In the genomic region with DNA sequence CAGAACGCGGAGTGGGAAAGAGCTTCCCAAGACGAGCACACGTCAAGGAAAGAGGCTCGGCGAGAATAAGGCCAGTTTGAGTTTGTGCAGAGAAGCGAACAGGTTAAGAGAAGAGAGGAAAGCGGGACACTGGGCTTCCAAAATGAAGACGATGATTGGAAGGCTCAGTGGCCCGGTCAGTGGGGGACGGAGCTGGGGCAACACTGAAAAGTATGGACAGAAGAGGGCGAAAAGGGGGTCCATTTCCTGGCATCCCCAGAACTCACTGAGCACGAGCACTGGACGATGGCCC, we compare ENCODE assay signal across 9 cellular contexts. TPM values are rescaled to one million over a fixed set of nuclear protein-coding genes. Genes with fewer than 3 reads are reported as not detected.
A peak's percentile ranks its signal among the peaks of the same experiment; 100 is the strongest.
DNase-seq lines count a peak whose midpoint lies in the region; ATAC-seq and TF ChIP-seq lines count a peak whose summit lies in the region.
"Had no signal": no experiment of that assay in that cellular context is flagged by ENCODE, and none has a peak within 500 bp of the region (broad histone marks: within the 10 kb centered on the region; RNA-seq: fewer than 3 reads in every experiment).

No MANE protein-coding gene starts in this region.

- H3K27me3 Mint-ChIP-seq in CD4-positive, alpha-beta T cell: no peaks in the 10 kb centered on the region
- H3K27me3 Mint-ChIP-seq in mesothelial cell of epicardium (ENCODE audit: low read depth): no peaks in the 10 kb centered on the region

- H3K27ac Mint-ChIP-seq in CD4-positive, alpha-beta T cell: peak overlapping the region; percentile 88
- H3K27ac Mint-ChIP-seq in mesothelial cell of epicardium: peak overlapping the region; percentile 97

- peaks cover 41% of the 10 kb centered on the region for H3K4me1 Mint-ChIP-seq in CD4-positive, alpha-beta T cell (ENCODE audit: low read depth)
- H3K4me1 Mint-ChIP-seq in mesothelial cell of epicardium: peaks cover 28% of the 10 kb centered on the region

- intact Hi-C loops in CD4-positive, alpha-beta T cell (cut with DNase I, micrococcal nuclease): loop anchor here in 1 of 2 experiments (1.0 to 5.0 kb wide), 3 partner anchors 56 to 146 kb away; a partner anchor contains a TSS
- intact Hi-C loops in breast epithelium (cut with DNase I; ENCODE audit: low total_unique reads): no loop called here

- peak overlapping the region; percentile 78 for H3K9ac ChIP-seq in HUES64 (ENCODE audit: low read depth, low read length)

- peak overlapping the region; percentile 87 for H3K4me3 Mint-ChIP-seq in CD4-positive, alpha-beta T cell
- H3K4me3 Mint-ChIP-seq in mesothelial cell of epicardium: peak overlapping the region; percentile 99

- 1% methylated on average over 14 of the region's 14 CpGs for WGBS in HUES64

- H3K4me1 ChIP-seq in HUES64 (ENCODE audit: insufficient read depth, low read length) (no peaks in the 10 kb centered on the region), breast epithelium (peaks cover 6 to 10% of the 10 kb centered on the region in 2 donors)

- no peaks in the 10 kb centered on the region for H3K9me3 Mint-ChIP-seq in CD4-positive, alpha-beta T cell
- no peaks in the 10 kb centered on the region for H3K9me3 Mint-ChIP-seq in mesothelial cell of epicardium

- peak overlapping the region; percentile 60 for H3K27ac ChIP-seq in CD4-positive, alpha-beta T cell (ENCODE audit: low read depth, low read length)
- H3K27ac ChIP-seq in HUES64 (ENCODE audit: low read depth, low read length) (peak overlapping the region; percentile 50), breast epithelium (peak overlapping the region; percentile 72 to 79)

- H3K9me3 ChIP-seq in CD4-positive, alpha-beta T cell (ENCODE audit: control insufficient read depth, low read length): no peaks in the 10 kb centered on the region
- H3K9me3 ChIP-seq in HUES64 (ENCODE audit: insufficient read depth, low read depth, low read length) (no peaks in the 10 kb centered on the region), breast epithelium (no peaks in the 10 kb centered on the region)

- H3K36me3 ChIP-seq in HUES64 (ENCODE audit: insufficient read depth, low read length): peaks cover 34% of the 10 kb centered on the region
- peaks cover under 1% of the 10 kb centered on the region for H3K36me3 ChIP-seq in breast epithelium

- CTCF ChIA-PET in CD4-positive, alpha-beta T cell (lab: Charles Lee): interaction anchor here (1.6 kb wide), 1 partner anchor 368 kb away, joined by 3 read pairs; a partner anchor contains a TSS

- no peak for TF ChIP-seq POLR2A in breast epithelium (IDR thresholded peaks at IDR 0.05)

- TF ChIP-seq CTCF in CD4-positive, alpha-beta T cell (IDR thresholded peaks at IDR 0.05): no peak
- TF ChIP-seq CTCF in breast epithelium (IDR thresholded peaks at IDR 0.05) (no peak), mesothelial cell of epicardium (IDR thresholded peaks at IDR 0.05; ENCODE audit: unreplicated experiment) (no peak)

- no peak for ATAC-seq in CD4-positive, alpha-beta T cell (ENCODE audit: poor library complexity)
- no peak for ATAC-seq in HG03442 (IDR thresholded peaks at IDR 0.05; ENCODE audit: unreplicated experiment)

- POLR2A ChIA-PET in CD4-positive, alpha-beta T cell (lab: Charles Lee): interaction anchor here (1.0 to 2.0 kb wide), 4 partner anchors 55 to 163 kb away, joined by 3 to 17 read pairs (median 4); a partner anchor contains a TSS

- no peaks in the 10 kb centered on the region for H3K27me3 ChIP-seq in CD4-positive, alpha-beta T cell (ENCODE audit: control insufficient read depth, insufficient read depth, low read length)
- no peaks in the 10 kb centered on the region for H3K27me3 ChIP-seq in HUES64 (ENCODE audit: insufficient read depth, low read length)
- no peaks in the 10 kb centered on the region for H3K27me3 ChIP-seq in breast epithelium

- DNase-seq in CD4-positive, alpha-beta T cell: peak in 2 of 10 experiments; percentile 3 to 5
- DNase-seq in breast epithelium (ENCODE audit: low spot score in 2 of 2) (no peak), mesothelial cell of epicardium (ENCODE audit: low spot score in 2 of 2, unreplicated experiment in 2 of 2) (no peak), kidney glomerular epithelial cell (lab: John Stamatoyannopoulos, UW) (no peak), OCI-M2 (lab: John Stamatoyannopoulos, UW; ENCODE audit: unreplicated experiment) (no peak), GM03348 (ENCODE audit: low spot score) (no peak)

- H3K36me3 Mint-ChIP-seq in CD4-positive, alpha-beta T cell (ENCODE audit: low read depth): peaks cover 48% of the 10 kb centered on the region
- H3K36me3 Mint-ChIP-seq in mesothelial cell of epicardium: peaks cover 11% of the 10 kb centered on the region

- H3K4me3 ChIP-seq in HUES64 (ENCODE audit: low read length) (peak overlapping the region; percentile 81), breast epithelium (peak overlapping the region; percentile 72 to 88 (median 85))

RNA-seq across cellular contexts. Expression of a gene that starts 0.3 kb away (rescaled TPM):
- total RNA-seq in CD4-positive, alpha-beta T cell: 10 to 100 TPM; 49.6 to 50.2 TPM
- 366 TPM for polyA plus RNA-seq in HUES64 (2013, experiment 1 of 2)
- polyA plus RNA-seq in HUES64 (2013, experiment 2 of 2): 331 TPM
- total RNA-seq in breast epithelium (100 to 1,000 TPM; 150 to 263 (median 262) TPM), mesothelial cell of epicardium (174 to 190 TPM (median 186 TPM) in 3 replicates)

RNA-seq across cellular contexts. Expression of a gene that starts 0.5 kb away (rescaled TPM):
- not detected for total RNA-seq in CD4-positive, alpha-beta T cell
- 2.0 TPM for polyA plus RNA-seq in HUES64 (2013, experiment 1 of 2)
- 2.3 TPM for polyA plus RNA-seq in HUES64 (2013, experiment 2 of 2)
- 1 to 10 TPM in 2 of 3 donors, not detected in 1; 1.4 to 1.5 TPM for total RNA-seq in breast epithelium
- total RNA-seq in mesothelial cell of epicardium: not detected in 3 replicates
- total RNA-seq: pulmonary artery endothelial cell had no signal

RNA-seq across cellular contexts. Expression of a gene that starts 31.2 kb away (rescaled TPM):
- total RNA-seq in CD4-positive, alpha-beta T cell: not detected
- polyA plus RNA-seq in HUES64 (2013, experiment 1 of 2): 0.35 TPM
- polyA plus RNA-seq in HUES64 (2013, experiment 2 of 2): 0.70 TPM
- total RNA-seq in breast epithelium (not detected), mesothelial cell of epicardium (0.88 to 1.2 TPM (median 0.92 TPM) in 3 replicates)
- total RNA-seq: pulmonary artery endothelial cell had no signal

RNA-seq across cellular contexts. Expression of a gene that starts 38.7 kb away (rescaled TPM):
- total RNA-seq in CD4-positive, alpha-beta T cell: not detected
- not detected for polyA plus RNA-seq in HUES64 (2013, experiment 1 of 2)
- not detected for polyA plus RNA-seq in HUES64 (2013, experiment 2 of 2)
- total RNA-seq in breast epithelium (under 1 TPM in 1 of 3 donors, not detected in 2; 0.98 TPM), mesothelial cell of epicardium (0.42 TPM in 1 of 3 replicates, not detected in the others)

RNA-seq across cellular contexts. Expression of a gene that starts 42.4 kb away (rescaled TPM):
- total RNA-seq in CD4-positive, alpha-beta T cell: 10 to 100 TPM; 12.3 to 16.1 TPM
- 40.0 TPM for polyA plus RNA-seq in HUES64 (2013, experiment 1 of 2)
- polyA plus RNA-seq in HUES64 (2013, experiment 2 of 2): 43.4 TPM
- total RNA-seq in breast epithelium (10 to 100 TPM; 36.4 to 68.5 (median 40.2) TPM), mesothelial cell of epicardium (60.2 to 64.2 TPM (median 63.2 TPM) in 3 replicates)
